ENCODE assay signal across 1 cellular context in genomic region chr17:51371732-51372151, GRCh38.
TF ChIP-seq lines count a peak whose summit lies in the region.

No MANE protein-coding gene starts in this region.

TF ChIP-seq in WTC11, 78 proteins besides CTCF, POLR2A, EP300 and RAD21 (continued from another document):
- no peak for TF ChIP-seq STAT6 (CRISPR knock-in tag; conservative IDR thresholded peaks at IDR 0.05; ENCODE audit: low read depth)
